In genomic region chr20:18031050-18031449, GRCh38 we compare ENCODE assay signal across 13 cellular contexts. TPM values are rescaled to one million over a fixed set of nuclear protein-coding genes. Genes with fewer than 3 reads are reported as not detected.
A peak's percentile ranks its signal among the peaks of the same experiment; 100 is the strongest.
DNase-seq lines count a peak whose midpoint lies in the region; TF ChIP-seq lines count a peak whose summit lies in the region.
"Had no signal": no experiment of that assay in that cellular context is flagged by ENCODE, and none has a peak within 500 bp of the region (broad histone marks: within the 10 kb centered on the region; RNA-seq: fewer than 3 reads in every experiment).

No MANE protein-coding gene starts in this region.

- no peak overlapping the region for H3K56ac ChIP-seq in H9 (ENCODE audit: insufficient read length, low read depth, low read length)

- H4K5ac ChIP-seq in H9 (ENCODE audit: insufficient read length, low read depth, low read length), result peak overlapping the region; percentile 17

- no peaks in the 10 kb centered on the region for H3K36me3 ChIP-seq in BLaER1 treated with 17β-estradiol and CSF1 and Interleukin-3, amounts not matched to agents 10 nM and 100 nM
- H3K36me3 ChIP-seq in hepatocyte (replicated peaks; ENCODE audit: insufficient read depth, low read depth), result no peaks in the 10 kb centered on the region
- H3K36me3 ChIP-seq in transverse colon, result no peaks in the 10 kb centered on the region
- peaks cover 0 to 50% (median 0%) of the 10 kb centered on the region in 3 donors for H3K36me3 ChIP-seq in esophagus squamous epithelium
- H3K36me3 ChIP-seq: BE2C had no signal

- no peaks in the 10 kb centered on the region; the same call in 1 of the 2 replicates for H3K27me3 Mint-ChIP-seq in H9 (ENCODE audit: low read depth)

- H4K20me1 ChIP-seq in BLaER1 treated with 17β-estradiol and CSF1 and Interleukin-3, amounts not matched to agents 10 nM and 100 nM, result no peaks in the 10 kb centered on the region
- H4K20me1 ChIP-seq in H9 (ENCODE audit: control insufficient read depth, insufficient read depth, insufficient read length), result no peaks in the 10 kb centered on the region
- H4K20me1 ChIP-seq in hepatocyte (ENCODE audit: insufficient read depth, poor library complexity, severe bottlenecking), result no peaks in the 10 kb centered on the region

- H4K91ac ChIP-seq in H9 (ENCODE audit: insufficient read length, low read depth, low read length), result no peak overlapping the region

- H2AFZ ChIP-seq in H9 (ENCODE audit: low read length) (no peak overlapping the region), hepatocyte (no peak overlapping the region)

- no peak overlapping the region for H3K18ac ChIP-seq in H9 (ENCODE audit: insufficient read length, low read depth, low read length)

- H3K4me3 Mint-ChIP-seq in H9, result no peak overlapping the region
- H3K4me3 Mint-ChIP-seq: CD8-positive, alpha-beta memory T cell had no signal

- in situ Hi-C loops in transverse colon (cut with MboI; ENCODE audit: low pct_ligation_motif_present in 1 of 4, low pct_unique_long_range_greater_than_20kb in 1 of 4, low sequenced_read_pairs in 3 of 4), result no loop called here

- intact Hi-C loops in transverse colon (cut with DNase I; ENCODE audit: low total_unique reads) (no loop called here), esophagus squamous epithelium (cut with DNase I) (no loop called here), head of caudate nucleus (cut with DNase I) (no loop called here)

- H3K36me3 Mint-ChIP-seq in H9 (ENCODE audit: insufficient read depth in 1 of 3, low read depth in 3 of 3), result peaks cover under 1 to 10% (median 2%) of the 10 kb centered on the region in 3 experiments; a peak in 5 of 7 replicates
- H3K36me3 Mint-ChIP-seq: CD8-positive, alpha-beta memory T cell had no signal

- H3K23me2 ChIP-seq in H9 (ENCODE audit: insufficient read length, low read depth, low read length, poor library complexity, severe bottlenecking), result no peaks in the 10 kb centered on the region

- no peak overlapping the region for H4K8ac ChIP-seq in H9 (replicated peaks; ENCODE audit: insufficient read length, low read depth, low read length)

- no peak overlapping the region for H2BK12ac ChIP-seq in H9 (ENCODE audit: insufficient read length, low read depth, low read length)

- no peaks in the 10 kb centered on the region for H3K79me2 ChIP-seq in H9 (ENCODE audit: insufficient read depth, low read length)
- H3K79me2 ChIP-seq in hepatocyte, result no peaks in the 10 kb centered on the region

- peaks cover 8 to 27% of the 10 kb centered on the region in 2 experiments for H3K4me1 Mint-ChIP-seq in H9
- H3K4me1 Mint-ChIP-seq: CD8-positive, alpha-beta memory T cell had no signal

- H3K14ac ChIP-seq in H9 (ENCODE audit: insufficient read depth, low read length), result no peak overlapping the region

- H2BK15ac ChIP-seq in H9 (ENCODE audit: low read depth, low read length), result no peak overlapping the region

- no peak overlapping the region for H3K23ac ChIP-seq in H9 (ENCODE audit: insufficient read length, low read depth, low read length)

- H3K27ac Mint-ChIP-seq in H9, result no peak overlapping the region
- H3K27ac Mint-ChIP-seq: CD8-positive, alpha-beta memory T cell had no signal

- no peak for TF ChIP-seq EP300 in transverse colon (IDR thresholded peaks at IDR 0.05; ENCODE audit: low read depth)

- no peak overlapping the region for H3T11ph ChIP-seq in H9 (ENCODE audit: low read length)

- H3K79me1 ChIP-seq in H9 (ENCODE audit: insufficient read depth, low read depth, low read length, poor library complexity, severe bottlenecking), result no peaks in the 10 kb centered on the region

- no peak overlapping the region for H3K9ac ChIP-seq in BLaER1 treated with 17β-estradiol and CSF1 and Interleukin-3, amounts not matched to agents 10 nM and 100 nM
- H3K9ac ChIP-seq in H9 (ENCODE audit: extremely low read depth, insufficient read length, low read length), result no peak overlapping the region

- no peaks in the 10 kb centered on the region for H3K9me2 ChIP-seq in hepatocyte (replicated peaks; ENCODE audit: insufficient read depth)

- H3K4me2 ChIP-seq in BLaER1 treated with 17β-estradiol and CSF1 and Interleukin-3, amounts not matched to agents 10 nM and 100 nM, result peak overlapping the region in 6 of 11 experiments; percentile 45 to 80 (median 68); a peak in 7 of 22 replicates
- H3K4me2 ChIP-seq in H9 (ENCODE audit: insufficient read depth, insufficient read length, low read length) (no peak overlapping the region), hepatocyte (no peak overlapping the region)
- H3K4me2 ChIP-seq: A549 had no signal

- no peaks in the 10 kb centered on the region for H3K9me3 ChIP-seq in BLaER1 treated with 17β-estradiol and CSF1 and Interleukin-3, amounts not matched to agents 10 nM and 100 nM (replicated peaks in 1 of 11)
- no peaks in the 10 kb centered on the region for H3K9me3 ChIP-seq in H9 (ENCODE audit: control insufficient read depth, low read depth, low read length)
- H3K9me3 ChIP-seq in hepatocyte (ENCODE audit: low read depth), result no peaks in the 10 kb centered on the region
- no peaks in the 10 kb centered on the region for H3K9me3 ChIP-seq in transverse colon
- no peaks in the 10 kb centered on the region for H3K9me3 ChIP-seq in esophagus squamous epithelium
- H3K9me3 ChIP-seq: A549, BE2C had no signal

- no peak overlapping the region for H2AK5ac ChIP-seq in H9 (ENCODE audit: insufficient read length, low read length)

- H2BK120ac ChIP-seq in H9 (ENCODE audit: low read depth, low read length, poor library complexity, severe bottlenecking), result no peak overlapping the region

- H3K4me1 ChIP-seq in BLaER1 treated with 17β-estradiol and CSF1 and Interleukin-3, amounts not matched to agents 10 nM and 100 nM, result peaks cover 0 to 28% (median 25%) of the 10 kb centered on the region in 10 experiments; a peak in 15 of 20 replicates
- H3K4me1 ChIP-seq in H9 (ENCODE audit: insufficient read depth, low read length) (no peaks in the 10 kb centered on the region), hepatocyte (ENCODE audit: insufficient read depth) (peaks cover 11% of the 10 kb centered on the region), transverse colon (peaks cover 0 to 39% (median 28%) of the 10 kb centered on the region in 4 donors), esophagus squamous epithelium (no peaks in the 10 kb centered on the region)
- H3K4me1 ChIP-seq: A549, BE2C had no signal

- H3K27ac ChIP-seq in BLaER1 treated with 17β-estradiol and CSF1 and Interleukin-3, amounts not matched to agents 10 nM and 100 nM, result no peak overlapping the region
- H3K27ac ChIP-seq in H9 (ENCODE audit: insufficient read length, low read depth, low read length) (no peak overlapping the region), hepatocyte (peak overlapping the region; percentile 34), transverse colon (peak overlapping the region; percentile 83 to 87 (median 85)), esophagus squamous epithelium (no peak overlapping the region)
- H3K27ac ChIP-seq: A549 had no signal

- DNase-seq in H9, result no peak
- DNase-seq in hepatocyte (ENCODE audit: low spot score), result no peak
- no peak for DNase-seq in transverse colon
- DNase-seq in esophagus squamous epithelium (lab: John Stamatoyannopoulos, UW), result no peak
- DNase-seq in head of caudate nucleus, result no peak
- DNase-seq: BE2C; CD8-positive, alpha-beta memory T cell; DMS53; GF-D8 had no signal

- no CpG with 5 or more reads among the region's 15 CpGs for WGBS in H9 (ENCODE audit: extremely low coverage, insufficient read length, low lambda C conversion rate)
- WGBS in hepatocyte (ENCODE audit: low lambda C conversion rate, missing lambda C conversion rate), result 89% methylated on average over 15 of the region's 15 CpGs
- 71 to 88% methylated on average over 3 to 14 of the region's 15 CpGs for WGBS in transverse colon (ENCODE audit: low coverage in 1 of 2), 2 donors
- 74 to 95% methylated on average over 4 to 6 of the region's 15 CpGs for WGBS in esophagus squamous epithelium, 2 donors

- TF ChIP-seq POLR2A in transverse colon (IDR thresholded peaks at IDR 0.05) (no peak), esophagus squamous epithelium (IDR thresholded peaks at IDR 0.05) (no peak)

- no peaks in the 10 kb centered on the region for H3K27me3 ChIP-seq in BLaER1 treated with 17β-estradiol and CSF1 and Interleukin-3, amounts not matched to agents 10 nM and 100 nM
- no peaks in the 10 kb centered on the region for H3K27me3 ChIP-seq in H9 (ENCODE audit: insufficient read depth, low read length)
- H3K27me3 ChIP-seq in hepatocyte, result no peaks in the 10 kb centered on the region
- no peaks in the 10 kb centered on the region for H3K27me3 ChIP-seq in transverse colon
- H3K27me3 ChIP-seq in esophagus squamous epithelium, result no peaks in the 10 kb centered on the region
- H3K27me3 ChIP-seq: BE2C had no signal

- no peaks in the 10 kb centered on the region for H3K9me3 Mint-ChIP-seq in H9
- H3K9me3 Mint-ChIP-seq: CD8-positive, alpha-beta memory T cell had no signal

- no peak overlapping the region for H2BK5ac ChIP-seq in H9 (ENCODE audit: insufficient read length, low read length)

- TF ChIP-seq CTCF in H9 (conservative IDR thresholded peaks at IDR 0.05) (no peak), hepatocyte (IDR thresholded peaks at IDR 0.05; ENCODE audit: poor library complexity) (no peak), transverse colon (IDR thresholded peaks at IDR 0.05) (no peak), esophagus squamous epithelium (IDR thresholded peaks at IDR 0.05) (no peak)

- H3K4ac ChIP-seq in H9 (ENCODE audit: low read depth, low read length), result no peak overlapping the region

- H3K4me3 ChIP-seq in BLaER1 treated with 17β-estradiol and CSF1 and Interleukin-3, amounts not matched to agents 10 nM and 100 nM, result no peak overlapping the region
- H3K4me3 ChIP-seq in hepatocyte (no peak overlapping the region), transverse colon (no peak overlapping the region), esophagus squamous epithelium (no peak overlapping the region)
- H3K4me3 ChIP-seq: A549 had no signal

- no peak overlapping the region for H2BK20ac ChIP-seq in H9 (ENCODE audit: low read depth, low read length, poor library complexity, severe bottlenecking)

RNA-seq across cellular contexts. Expression of gene OVOL2, which starts 26.7 kb away (rescaled TPM):
- total RNA-seq in H9 (2021), result 5.8 and 6.4 TPM in 2 replicates
- 1.4 and 2.9 TPM in 2 replicates for total RNA-seq in hepatocyte
- 1.9 and 4.2 TPM in 2 replicates for polyA plus RNA-seq in hepatocyte
- total RNA-seq in transverse colon, result 10 to 100 TPM; 28.4 to 87.6 (median 48.3) TPM
- 10 to 100 TPM in 2 of 4 donors, 1 to 10 TPM in 2; 8.1 to 14.7 (median 9.4) TPM for total RNA-seq in esophagus squamous epithelium
- total RNA-seq: CD8-positive, alpha-beta memory T cell; IMR-90 had no signal
- polyA plus RNA-seq: A549; AG04450; CD8-positive, alpha-beta memory T cell; IMR-90 had no signal

Comparison
In these comparisons a context has a peak if more than half of its experiments do, and no peak if none do; other contexts are left out.
1. H3K27ac ChIP-seq: peak in hepatocyte (single experiment) and transverse colon (4 of 4); none in BLaER1 treated with 17β-estradiol and CSF1 and Interleukin-3, amounts not matched to agents 10 nM and 100 nM (0 of 11), H9 (single experiment) and esophagus squamous epithelium (0 of 4).
2. H3K4me2 ChIP-seq: peak in BLaER1 treated with 17β-estradiol and CSF1 and Interleukin-3, amounts not matched to agents 10 nM and 100 nM (6 of 11); none in H9 (single experiment) and hepatocyte (single experiment).